ENCODE assay signal across 1 cellular context in the genomic region with DNA sequence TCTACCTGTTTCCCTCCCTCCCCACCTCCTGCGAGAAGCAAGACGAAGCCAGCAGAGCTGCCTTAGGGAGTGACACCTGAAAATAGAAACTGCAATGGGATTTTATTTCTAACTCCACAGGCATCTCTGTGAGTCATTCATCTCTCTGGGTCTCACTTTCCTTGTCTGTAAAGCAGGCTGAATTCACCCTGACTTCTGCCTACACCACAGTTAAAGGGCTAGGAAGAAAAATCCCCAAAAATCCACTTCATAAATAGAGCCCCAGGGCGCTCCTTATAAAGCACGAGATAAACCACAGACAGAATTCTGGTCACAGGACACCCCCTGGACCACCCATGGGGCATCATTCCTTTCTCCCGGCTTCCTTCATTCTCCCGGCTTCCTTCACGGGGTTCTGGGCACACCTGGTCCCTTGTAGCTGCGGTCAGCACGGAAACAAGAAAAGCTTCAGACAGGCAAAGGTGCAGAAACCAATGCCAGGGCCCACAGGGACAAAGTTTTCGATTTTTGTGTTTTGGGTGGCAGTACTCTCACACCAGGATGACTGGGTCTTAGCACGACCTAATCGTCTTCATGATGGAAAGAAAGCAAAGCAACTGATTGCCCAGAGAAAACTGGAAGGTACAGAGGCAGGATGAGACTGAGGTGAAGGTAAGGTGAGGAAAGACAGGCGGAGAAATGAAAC.
TF ChIP-seq lines count a peak whose summit lies in the region.

No MANE protein-coding gene starts in this region.

TF ChIP-seq in endothelial cell of umbilical vein, 7 proteins besides CTCF, POLR2A, EP300 and RAD21:
- TF ChIP-seq POLR2AphosphoS5 (IDR thresholded peaks at IDR 0.05; ENCODE audit: insufficient read depth, low read depth, low read length) = no peak
- no peak for TF ChIP-seq GATA2 (IDR thresholded peaks at IDR 0.05; ENCODE audit: insufficient read depth, insufficient read length, low read depth, low read length)
